Comparison of ENCODE assay signal across 8 cellular contexts in genomic region chr6:33201147-33201545, GRCh38. TPM values are rescaled to one million over a fixed set of nuclear protein-coding genes. Genes with fewer than 3 reads are reported as not detected.
DNase-seq lines count a peak whose midpoint lies in the region; TF ChIP-seq lines count a peak whose summit lies in the region.

No MANE protein-coding gene starts in this region.

- H3K27ac ChIP-seq in HL-60 (replicated peaks) = peak overlapping the region; percentile 97
- peak overlapping the region; percentile 99 for H3K27ac ChIP-seq in mesodermal cell (ENCODE audit: low read depth, low read length, severe bottlenecking)

- H3K4me1 ChIP-seq in mesodermal cell (ENCODE audit: control insufficient read depth, insufficient read depth, low read length, poor library complexity, severe bottlenecking) = peaks cover 21% of the 10 kb centered on the region

- H3K4me3 ChIP-seq in HL-60 (replicated peaks; ENCODE audit: insufficient read depth, low read length) (peak overlapping the region; percentile 68), cardiac fibroblast (replicated peaks in 1 of 2; ENCODE audit: low read depth in 2 of 2, low read length in 2 of 2) (peak overlapping the region; percentile 83 to 94), mesodermal cell (ENCODE audit: extremely low read depth, insufficient read depth, low read length, poor library complexity, severe bottlenecking) (peak overlapping the region; percentile 95)

- no peaks in the 10 kb centered on the region for H3K27me3 ChIP-seq in HL-60 (ENCODE audit: insufficient read depth, poor library complexity, severe bottlenecking)

- no peak for TF ChIP-seq CTCF in HL-60 (IDR thresholded peaks at IDR 0.05; ENCODE audit: insufficient read depth, low read length)
- TF ChIP-seq CTCF in cardiac fibroblast (IDR thresholded peaks at IDR 0.05; ENCODE audit: low read depth, low read length) = peak; percentile 10

- H3K9me3 ChIP-seq in mesodermal cell (ENCODE audit: control insufficient read depth, low read length) = no peaks in the 10 kb centered on the region

- peaks cover 44% of the 10 kb centered on the region for H3K36me3 ChIP-seq in mesodermal cell (ENCODE audit: control insufficient read depth, insufficient read depth, low read length)

- DNase-seq in 8988T (peak; percentile 19), HL-60 (ENCODE audit: low read depth in 1 of 2, low spot score in 1 of 2) (no peak), cardiac fibroblast (ENCODE audit: low read depth in 2 of 2) (no peak), HT-29 (ENCODE audit: low spot score) (no peak), DMS53 (lab: John Stamatoyannopoulos, UW) (no peak), NCI-H2171 (lab: John Stamatoyannopoulos, UW) (no peak), NCI-H2029 (lab: John Stamatoyannopoulos, UW) (no peak)

- 4 to 6% methylated on average over 13 to 14 of the region's 14 CpGs for WGBS in mesodermal cell (ENCODE audit: insufficient coverage in 2 of 2), 2 experiments

RNA-seq across cellular contexts. Expression of gene SLC39A7, which starts 0.5 kb away (rescaled TPM):
- 136 TPM for polyA plus RNA-seq in mesodermal cell (2013, experiment 1 of 2)
- 121 TPM for polyA plus RNA-seq in mesodermal cell (2013, experiment 2 of 2)
- 131 and 147 TPM in 2 replicates for total RNA-seq in HT-29 (2014; rRNA removed; shearing (Covaris generic))

RNA-seq across cellular contexts. Expression of gene RXRB, which starts 0.7 kb away (rescaled TPM):
- polyA plus RNA-seq in mesodermal cell (2013, experiment 1 of 2) = 39.3 TPM
- polyA plus RNA-seq in mesodermal cell (2013, experiment 2 of 2) = 31.0 TPM
- 28.1 and 32.9 TPM in 2 replicates for total RNA-seq in HT-29 (2014; rRNA removed; shearing (Covaris generic))

RNA-seq across cellular contexts. Expression of gene HSD17B8, which starts 3.3 kb away (rescaled TPM):
- 4.5 TPM for polyA plus RNA-seq in mesodermal cell (2013, experiment 1 of 2)
- 3.3 TPM for polyA plus RNA-seq in mesodermal cell (2013, experiment 2 of 2)
- total RNA-seq in HT-29 (2014; rRNA removed; shearing (Covaris generic)) = 28.0 and 35.8 TPM in 2 replicates

RNA-seq across cellular contexts. Expression of gene RING1, which starts 7.2 kb away (rescaled TPM):
- 30.4 TPM for polyA plus RNA-seq in mesodermal cell (2013, experiment 1 of 2)
- polyA plus RNA-seq in mesodermal cell (2013, experiment 2 of 2) = 27.6 TPM
- total RNA-seq in HT-29 (2014; rRNA removed; shearing (Covaris generic)) = 36.1 and 37.2 TPM in 2 replicates

RNA-seq across cellular contexts. Expression of gene COL11A2, which starts 8.9 kb away (rescaled TPM):
- 20.3 TPM for polyA plus RNA-seq in mesodermal cell (2013, experiment 1 of 2)
- polyA plus RNA-seq in mesodermal cell (2013, experiment 2 of 2) = 16.4 TPM
- 0.31 and 0.47 TPM in 2 replicates for total RNA-seq in HT-29 (2014; rRNA removed; shearing (Covaris generic))
